ENCODE assay signal across 2 cellular contexts in genomic region chr19:13112555-13112954, GRCh38.
TF ChIP-seq lines count a peak whose summit lies in the region.

No MANE protein-coding gene starts in this region.

TF ChIP-seq in K562, 482 proteins besides CTCF, POLR2A, EP300 and RAD21:
- TF ChIP-seq MECOM (CRISPR knock-in tag; IDR thresholded peaks at IDR 0.05): no peak
- peak; percentile 49 for TF ChIP-seq RBFOX2 (IDR thresholded peaks at IDR 0.05; ENCODE audit: low read depth, low read length)
- no peak for TF ChIP-seq JUNB (CRISPR knock-in tag; conservative IDR thresholded peaks at IDR 0.05)
- TF ChIP-seq POLR2G (IDR thresholded peaks at IDR 0.05; ENCODE audit: low read depth, low read length): peak; percentile 25; the same call in 1 of the 2 replicates
- no peak for TF ChIP-seq SIX5 (IDR thresholded peaks at IDR 0.05; ENCODE audit: borderline replicate concordance in 1 of 2, insufficient read depth in 1 of 2, low read depth in 1 of 2, low read length in 2 of 2)
- TF ChIP-seq ZSCAN29 (IDR thresholded peaks at IDR 0.05): no peak

TF ChIP-seq in GM12891, 5 proteins besides CTCF, POLR2A, EP300 and RAD21:
- TF ChIP-seq TAF1 (IDR thresholded peaks at IDR 0.05; ENCODE audit: low read depth, low read length) (no peak), SPI1 (IDR thresholded peaks at IDR 0.05; ENCODE audit: low read depth, low read length) (no peak), PAX5 (IDR thresholded peaks at IDR 0.05; ENCODE audit: insufficient read depth, low read length, severe bottlenecking) (no peak), POLR2AphosphoS5 (IDR thresholded peaks at IDR 0.05; ENCODE audit: low read depth, low read length) (no peak), POU2F2 (IDR thresholded peaks at IDR 0.05; ENCODE audit: low read depth, low read length) (no peak)
